Comparison of ENCODE assay signal across 8 cellular contexts in the genomic region with DNA sequence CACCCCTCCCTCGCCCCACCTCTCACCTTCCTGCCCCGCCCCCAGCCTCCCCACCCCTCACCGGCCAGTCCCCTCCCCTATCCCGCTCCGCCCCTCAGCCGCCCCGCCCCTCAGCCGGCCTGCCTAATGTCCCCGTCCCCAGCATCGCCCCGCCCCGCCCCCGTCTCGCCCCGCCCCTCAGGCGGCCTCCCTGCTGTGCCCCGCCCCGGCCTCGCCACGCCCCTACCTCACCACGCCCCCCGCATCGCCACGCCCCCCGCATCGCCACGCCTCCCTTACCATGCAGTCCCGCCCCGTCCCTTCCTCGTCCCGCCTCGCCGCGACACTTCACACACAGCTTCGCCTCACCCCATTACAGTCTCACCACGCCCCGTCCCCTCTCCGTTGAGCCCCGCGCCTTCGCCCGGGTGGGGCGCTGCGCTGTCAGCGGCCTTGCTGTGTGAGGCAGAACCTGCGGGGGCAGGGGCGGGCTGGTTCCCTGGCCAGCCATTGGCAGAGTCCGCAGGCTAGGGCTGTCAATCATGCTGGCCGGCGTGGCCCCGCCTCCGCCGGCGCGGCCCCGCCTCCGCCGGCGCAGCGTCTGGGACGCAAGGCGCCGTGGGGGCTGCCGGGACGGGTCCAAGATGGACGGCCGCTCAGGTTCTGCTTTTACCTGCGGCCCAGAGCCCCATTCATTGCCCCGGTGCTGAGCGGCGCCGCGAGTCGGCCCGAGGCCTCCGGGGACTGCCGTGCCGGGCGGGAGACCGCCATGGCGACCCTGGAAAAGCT. TPM values are rescaled to one million over a fixed set of nuclear protein-coding genes. Genes with fewer than 3 reads are reported as not detected.
DNase-seq lines count a peak whose midpoint lies in the region; FAIRE-seq and TF ChIP-seq lines count a peak whose summit lies in the region.

A gene (plus strand): TSS at position 604 of the 768 bp plus-strand sequence. CDS start 145 bp downstream, at position 749.
A gene (minus strand): TSS at position 461 of the 768 bp plus-strand sequence.

- no peak for FAIRE-seq in H54 (lab: Jason Lieb, UNC)

- TF ChIP-seq CTCF in LNCaP clone FGC (IDR thresholded peaks at IDR 0.05; ENCODE audit: control insufficient read depth, extremely low read depth, insufficient read depth) = peak; percentile 26
- no peak for TF ChIP-seq CTCF in RWPE1 (conservative IDR thresholded peaks at IDR 0.05; ENCODE audit: low read depth)
- TF ChIP-seq CTCF in fibroblast of the aortic adventitia (IDR thresholded peaks at IDR 0.05; ENCODE audit: insufficient read depth, low read length) = peak; percentile 19
- no peak for TF ChIP-seq CTCF in nephron (IDR thresholded peaks at IDR 0.05; ENCODE audit: unreplicated experiment in 3 of 3)

- H3K4me3 ChIP-seq in LNCaP clone FGC (ENCODE audit: low read depth, low read length) (peak within 1 kb of the TSS; percentile 99), fibroblast of the aortic adventitia (ENCODE audit: low read depth, low read length) (peak within 1 kb of the TSS; percentile 89)

- H3K27me3 Mint-ChIP-seq in nephron (ENCODE audit: low read depth) = peaks cover 6% of the 10 kb centered on the region

- DNase-seq in ELF-1 (ENCODE audit: low read depth, low spot score) = peak; percentile 98
- DNase-seq in H54 (ENCODE audit: insufficient read length, low spot score) = peak; percentile 80
- DNase-seq in LNCaP clone FGC (ENCODE audit: low read depth) = peak; percentile 81
- DNase-seq in RWPE1 (ENCODE audit: low spot score) = peak; percentile 92
- DNase-seq in activated T-helper 9 cell treated with anti-CD3 and anti-CD28 coated beads, Interleukin-2, amount 50 U/mL, for 16 hours (ENCODE audit: low read depth) = peak; percentile 93
- peak; percentile 93 for DNase-seq in fibroblast of the aortic adventitia (ENCODE audit: low read depth)
- DNase-seq in stimulated activated naive CD4-positive, alpha-beta T cell treated with Interleukin-2 at 50 U/mL for 16 hours (lab: John Stamatoyannopoulos, UW) = peak; percentile 96

- POLR2A ChIA-PET in RWPE1 (lab: Yijun Ruan, JAX; ENCODE audit: low non-redundant PET) = interaction anchor here (0.6 kb wide), 1 partner anchor 27 kb away, joined by 8 read pairs; no protein-coding TSS in a partner anchor

- peaks cover 4% of the 10 kb centered on the region for H3K36me3 Mint-ChIP-seq in nephron (ENCODE audit: low read depth)

- CTCF ChIA-PET in RWPE1 (lab: Yijun Ruan, JAX) = no interaction called here

- peak within 1 kb of the TSS; percentile 72 to 98 (median 98) for H3K27ac Mint-ChIP-seq in nephron

- peak; percentile 66 for TF ChIP-seq POLR2A in H54 (IDR thresholded peaks at IDR 0.05; ENCODE audit: low read depth, low read length)

- H3K4me3 Mint-ChIP-seq in nephron = peak within 1 kb of the TSS; percentile 94 to 96 (median 95)

- no peaks in the 10 kb centered on the region for H3K9me3 Mint-ChIP-seq in nephron

- peak within 1 kb of the TSS; percentile 85 for H3K27ac ChIP-seq in RWPE1

- H3K4me1 Mint-ChIP-seq in nephron = peaks cover 21% of the 10 kb centered on the region

RNA-seq across cellular contexts. Expression of the first gene that starts in this region (rescaled TPM):
- total RNA-seq in fibroblast of the aortic adventitia (ENCODE audit: low replicate concordance) = 33.2 and 49.9 TPM in 2 replicates

RNA-seq across cellular contexts. Expression of the second gene that starts in this region (rescaled TPM):
- total RNA-seq in fibroblast of the aortic adventitia (ENCODE audit: low replicate concordance) = not detected in 2 replicates

Comparison
In these comparisons a context has a peak if more than half of its experiments do, and no peak if none do; other contexts are left out.
1. Peak in every context shown above with its lines: DNase-seq, H3K4me3 ChIP-seq and H3K27ac ChIP-seq.
2. CTCF ChIP-seq: peak in LNCaP clone FGC (single experiment) and fibroblast of the aortic adventitia (single experiment); none in RWPE1 (single experiment) and nephron (0 of 3).